ENCODE assay signal across 1 cellular context in genomic region chr1:37945743-37946702, GRCh38.
TF ChIP-seq lines count a peak whose summit lies in the region.

No MANE protein-coding gene starts in this region.

TF ChIP-seq in K562, 482 proteins besides CTCF, POLR2A, EP300 and RAD21 (continued from another document and continues in another):
- no peak for TF ChIP-seq HDAC8 (tag; IDR thresholded peaks at IDR 0.05)
- TF ChIP-seq ETV5 (CRISPR knock-in tag; IDR thresholded peaks at IDR 0.05; ENCODE audit: low read depth): no peak; the same call in none of the 2 replicates
- peak; percentile 77 for TF ChIP-seq CEBPB (tag; IDR thresholded peaks at IDR 0.05)
- peak; percentile 72 for TF ChIP-seq CREB1 (IDR thresholded peaks at IDR 0.05)
- TF ChIP-seq CREB1 (CRISPR knock-in tag; IDR thresholded peaks at IDR 0.05): peak; percentile 62; the same call in 1 of the 2 replicates
- TF ChIP-seq LARP7 (IDR thresholded peaks at IDR 0.05): no peak
- TF ChIP-seq ATF1 (CRISPR knock-in tag; IDR thresholded peaks at IDR 0.05): no peak
- peak; percentile 43; the same call in 1 of the 2 replicates for TF ChIP-seq ATF1 (tag; IDR thresholded peaks at IDR 0.05)
- TF ChIP-seq SRF (CRISPR knock-in tag; IDR thresholded peaks at IDR 0.05): no peak
- TF ChIP-seq MLX (CRISPR knock-in tag; conservative IDR thresholded peaks at IDR 0.05): no peak
- TF ChIP-seq ETV1 (tag; conservative IDR thresholded peaks at IDR 0.05; ENCODE audit: low read depth): no peak
- TF ChIP-seq COPS2 (conservative IDR thresholded peaks at IDR 0.05): no peak
- no peak for TF ChIP-seq ELK1 (CRISPR knock-in tag; IDR thresholded peaks at IDR 0.05)
- no peak for TF ChIP-seq ZNF407 (IDR thresholded peaks at IDR 0.05; ENCODE audit: low read depth)
- no peak for TF ChIP-seq NONO (IDR thresholded peaks at IDR 0.05; ENCODE audit: low read depth in 2 of 2, low read length in 1 of 2)
- no peak for TF ChIP-seq HMGXB4 (CRISPR knock-in tag; IDR thresholded peaks at IDR 0.05)
- peak; percentile 55 for TF ChIP-seq CEBPG (CRISPR knock-in tag; IDR thresholded peaks at IDR 0.05)
- no peak for TF ChIP-seq CEBPG (tag; conservative IDR thresholded peaks at IDR 0.05 in 1 of 2, IDR thresholded peaks at IDR 0.05 in 1 of 2)
- no peak for TF ChIP-seq CC2D1A (IDR thresholded peaks at IDR 0.05)
- TF ChIP-seq ZNF3 (CRISPR knock-in tag; IDR thresholded peaks at IDR 0.05): no peak
- TF ChIP-seq NR2C2 (CRISPR knock-in tag; IDR thresholded peaks at IDR 0.05): no peak
- TF ChIP-seq NR2C2 (tag; IDR thresholded peaks at IDR 0.05): no peak
- TF ChIP-seq NR2C1 (IDR thresholded peaks at IDR 0.05): no peak
- no peak for TF ChIP-seq NR2C1 (tag; IDR thresholded peaks at IDR 0.05)
- TF ChIP-seq FIP1L1 (IDR thresholded peaks at IDR 0.05; ENCODE audit: low read depth, low read length, poor library complexity, severe bottlenecking): no peak
- no peak for TF ChIP-seq NFIX (CRISPR knock-in tag; IDR thresholded peaks at IDR 0.05; ENCODE audit: low read depth)
- no peak for TF ChIP-seq ZFP91 (CRISPR knock-in tag; IDR thresholded peaks at IDR 0.05)
- TF ChIP-seq KHSRP (IDR thresholded peaks at IDR 0.05): no peak
- no peak for TF ChIP-seq POLR2AphosphoS2 (IDR thresholded peaks at IDR 0.05; ENCODE audit: low read length)
- TF ChIP-seq ATF6 (CRISPR knock-in tag; IDR thresholded peaks at IDR 0.05): no peak
- no peak; the same call in 1 of the 2 replicates for TF ChIP-seq ZNF12 (CRISPR knock-in tag; IDR thresholded peaks at IDR 0.05)
- no peak for TF ChIP-seq XRCC3 (IDR thresholded peaks at IDR 0.05)
- TF ChIP-seq ARID2 (IDR thresholded peaks at IDR 0.05): no peak
- TF ChIP-seq SIN3A (IDR thresholded peaks at IDR 0.05; ENCODE audit: borderline replicate concordance in 2 of 2, control insufficient read depth in 1 of 2, low read depth in 2 of 2, low read length in 2 of 2): no peak; a peak in 1 of 4 replicates
- no peak for TF ChIP-seq TOE1 (IDR thresholded peaks at IDR 0.05; ENCODE audit: borderline replicate concordance)
- no peak for TF ChIP-seq TOE1 (CRISPR knock-in tag; IDR thresholded peaks at IDR 0.05; ENCODE audit: borderline replicate concordance, low read depth)
- TF ChIP-seq ZNF518B (CRISPR knock-in tag; IDR thresholded peaks at IDR 0.05): no peak
- no peak for TF ChIP-seq POLR3G (IDR thresholded peaks at IDR 0.05; ENCODE audit: extremely low read depth, insufficient read length, insufficient replicate concordance)
- TF ChIP-seq ZFP36 (IDR thresholded peaks at IDR 0.05; ENCODE audit: low read depth, low read length, partially characterized antibody): no peak
- TF ChIP-seq HDAC3 (IDR thresholded peaks at IDR 0.05; ENCODE audit: borderline replicate concordance, partially characterized antibody): no peak
- TF ChIP-seq MYBL2 (IDR thresholded peaks at IDR 0.05; ENCODE audit: low read depth): no peak
- no peak for TF ChIP-seq MYBL2 (CRISPR knock-in tag; IDR thresholded peaks at IDR 0.05; ENCODE audit: borderline replicate concordance)
- TF ChIP-seq GABPB1 (CRISPR knock-in tag; IDR thresholded peaks at IDR 0.05): no peak
- 0 out of 2 replicates have a peak, but pooled peaks have one; percentile 51 for TF ChIP-seq GATA2 (CRISPR knock-in tag; IDR thresholded peaks at IDR 0.05)
- no peak for TF ChIP-seq CSDE1 (IDR thresholded peaks at IDR 0.05)
- no peak for TF ChIP-seq TCF7 (IDR thresholded peaks at IDR 0.05; ENCODE audit: borderline replicate concordance)
- TF ChIP-seq SIN3B (IDR thresholded peaks at IDR 0.05; ENCODE audit: low read depth): no peak
- TF ChIP-seq ZSCAN29 (IDR thresholded peaks at IDR 0.05): no peak
- no peak for TF ChIP-seq ZNF239 (CRISPR knock-in tag; IDR thresholded peaks at IDR 0.05)
- peak; percentile 92 for TF ChIP-seq CREM (IDR thresholded peaks at IDR 0.05; ENCODE audit: low read depth)
- TF ChIP-seq PRMT5 (CRISPR knock-in tag; IDR thresholded peaks at IDR 0.05): no peak
- TF ChIP-seq U2AF1 (optimal IDR thresholded peaks at IDR 0.05; ENCODE audit: low read depth, low read length): no peak
